ENCODE assay signal across 28 cellular contexts in genomic region chr16:27806388-27806787, GRCh38.
"Had no signal": no experiment of that assay in that cellular context is flagged by ENCODE, and none has a peak within 500 bp of the region (broad histone marks: within the 10 kb centered on the region; RNA-seq: fewer than 3 reads in every experiment).

No MANE protein-coding gene starts in this region.

- H3K27ac Mint-ChIP-seq: naive B cell; nephron progenitor cell; neural progenitor cell; progenitor cell of endocrine pancreas; stimulated activated memory B cell treated with anti-CD40 and anti-IgM and Interleukin-4, amounts not matched to agents 10 μg/mL and 1 μg/mL and 100 μg/mL, for 72 hours; stimulated activated naive CD8-positive, alpha-beta T cell treated with anti-CD3 and anti-CD28 coated beads, Interleukin-15, Interleukin-2, amounts not matched to agents 100 ng/mL and 50 ng/mL, for 24 hours had no signal

- H3K9me3 ChIP-seq: ovary, psoas muscle, right lobe of liver, sigmoid colon, thoracic aorta, thyroid gland, upper lobe of left lung, vagina had no signal

- H3K4me1 ChIP-seq: neural progenitor cell, parathyroid adenoma, psoas muscle, right lobe of liver, sigmoid colon, stomach, thyroid gland, upper lobe of left lung, vagina had no signal

- FAIRE-seq: small intestine, urothelium cell line had no signal

- H3K36me3 ChIP-seq: neural progenitor cell, ovary, right lobe of liver, sigmoid colon, stomach, thoracic aorta, thyroid gland, tibial nerve, upper lobe of left lung, vagina had no signal

- DNase-seq: naive B cell; naive thymus-derived CD8-positive, alpha-beta T cell; nephron progenitor cell; occipital lobe; ovary; psoas muscle; right cardiac atrium; right lobe of liver; sigmoid colon; small intestine; stimulated activated CD4-positive, alpha-beta T cell treated with anti-CD3 and anti-CD28 coated beads, Interleukin-15, amount 100 ng/mL, for 24 hours; stimulated activated CD4-positive, alpha-beta T cell treated with anti-CD3 and anti-CD28 coated beads, Interleukin-2, amount 100 ng/mL, for 24 hours; stimulated activated CD4-positive, alpha-beta T cell treated with anti-CD3 and anti-CD28 coated beads, Interleukin-2, amount 100 ng/mL, for 48 hours; stimulated activated CD4-positive, alpha-beta T cell treated with anti-CD3 and anti-CD28 coated beads, Interleukin-4, amount 100 ng/mL, for 24 hours; stimulated activated naive CD4-positive, alpha-beta T cell treated with Interleukin-2 at 50 U/mL for 16 hours; stomach; thyroid gland; trophoblast cell; upper lobe of left lung had no signal

- H3K27me3 ChIP-seq: neural progenitor cell, ovary, right lobe of liver, thyroid gland, upper lobe of left lung, vagina had no signal

- H3K36me3 Mint-ChIP-seq: naive B cell; naive thymus-derived CD8-positive, alpha-beta T cell; neural progenitor cell; stimulated activated memory B cell treated with anti-CD40 and anti-IgM and Interleukin-4, amounts not matched to agents 10 μg/mL and 1 μg/mL and 100 μg/mL, for 72 hours had no signal

- H3K9ac ChIP-seq: neural progenitor cell, parathyroid adenoma had no signal

- H3K4me3 ChIP-seq: neural progenitor cell, ovary, psoas muscle, right lobe of liver, sigmoid colon, stomach, thoracic aorta, thyroid gland, tibial nerve, upper lobe of left lung, vagina had no signal

- H3K4me1 Mint-ChIP-seq: stimulated activated memory B cell treated with anti-CD40 and anti-IgM and Interleukin-4, amounts not matched to agents 10 μg/mL and 1 μg/mL and 100 μg/mL, for 72 hours had no signal

- ATAC-seq: naive thymus-derived CD8-positive, alpha-beta T cell; psoas muscle; right cardiac atrium; right lobe of liver; stimulated activated memory B cell treated with anti-CD40 and anti-IgM and Interleukin-4, amounts not matched to agents 10 μg/mL and 1 μg/mL and 100 μg/mL, for 72 hours had no signal

- H3K9me3 Mint-ChIP-seq: naive thymus-derived CD8-positive, alpha-beta T cell; stimulated activated naive CD8-positive, alpha-beta T cell treated with anti-CD3 and anti-CD28 coated beads, Interleukin-15, Interleukin-2, amounts not matched to agents 100 ng/mL and 50 ng/mL, for 24 hours had no signal

- H3K27ac ChIP-seq: neural progenitor cell, ovary, parathyroid adenoma, psoas muscle, right lobe of liver, sigmoid colon, stomach, thoracic aorta, thyroid gland, tibial nerve, upper lobe of left lung, vagina had no signal

- H3K4me3 Mint-ChIP-seq: naive B cell; naive thymus-derived CD8-positive, alpha-beta T cell; nephron progenitor cell; neural progenitor cell; stimulated activated memory B cell treated with anti-CD40 and anti-IgM and Interleukin-4, amounts not matched to agents 10 μg/mL and 1 μg/mL and 100 μg/mL, for 72 hours; stimulated activated naive CD8-positive, alpha-beta T cell treated with anti-CD3 and anti-CD28 coated beads, Interleukin-15, Interleukin-2, amounts not matched to agents 100 ng/mL and 50 ng/mL, for 24 hours had no signal
